In the genomic region with DNA sequence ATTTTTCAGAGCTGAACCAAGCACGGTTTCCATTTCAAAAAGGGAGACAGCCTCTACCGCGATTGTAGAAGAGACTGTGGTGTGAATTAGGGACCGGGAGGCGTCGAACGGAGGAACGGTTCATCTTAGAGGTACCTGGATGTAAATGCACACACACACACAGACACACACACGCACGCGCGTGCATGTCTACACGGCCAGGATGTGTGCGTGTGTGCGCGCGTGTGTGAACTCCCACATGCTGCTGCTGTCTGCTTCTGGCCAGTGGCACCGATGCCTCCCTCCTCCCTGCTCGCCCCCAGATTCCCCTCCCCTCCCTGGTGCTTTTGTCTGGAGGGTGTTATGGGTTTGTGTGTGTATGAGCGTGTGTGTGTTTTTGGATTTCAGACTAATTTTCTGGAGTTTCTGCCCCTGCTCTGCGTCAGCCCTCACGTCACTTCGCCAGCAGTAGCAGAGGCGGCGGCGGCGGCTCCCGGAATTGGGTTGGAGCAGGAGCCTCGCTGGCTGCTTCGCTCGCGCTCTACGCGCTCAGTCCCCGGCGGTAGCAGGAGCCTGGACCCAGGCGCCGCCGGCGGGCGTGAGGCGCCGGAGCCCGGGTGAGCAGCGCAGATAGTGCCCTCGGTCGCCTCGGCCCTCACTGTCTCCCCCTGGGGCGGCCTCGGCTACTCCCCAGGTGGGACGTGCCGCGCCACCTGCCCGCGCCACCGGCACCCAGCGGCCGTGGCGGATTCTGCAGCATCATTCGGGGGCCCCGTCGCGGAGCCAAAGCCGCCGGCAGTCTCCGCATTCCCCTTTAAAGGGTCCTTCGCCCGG, we compare ENCODE assay signal across 8 cellular contexts. TPM values are rescaled to one million over a fixed set of nuclear protein-coding genes. Genes with fewer than 3 reads are reported as not detected.
DNase-seq lines count a peak whose midpoint lies in the region; TF ChIP-seq lines count a peak whose summit lies in the region.

A gene (plus strand): TSS at position 437 of the 813 bp plus-strand sequence. CDS start 1,020 bp downstream, outside the sequence.

- DNase-seq in activated naive CD4-positive, alpha-beta T cell (lab: John Stamatoyannopoulos, UW) = no peak
- DNase-seq in NCI-H526 (lab: John Stamatoyannopoulos, UW) (peak; percentile 28 to 83), chondrocyte (ENCODE audit: low spot score) (peak; percentile 87), kidney tubule cell (ENCODE audit: low spot score) (peak; percentile 55), NCI-H446 treated with DMSO at 0.1 percent for 48 hours (lab: John Stamatoyannopoulos, UW) (no peak), NCI-H1694 (lab: John Stamatoyannopoulos, UW) (no peak)
- DNase-seq in stimulated activated CD8-positive, alpha-beta memory T cell treated with anti-CD3 and anti-CD28 coated beads, Interleukin-4, amount 100 ng/mL, for 48 hours = peak; percentile 35

- H3K4me3 Mint-ChIP-seq in activated naive CD4-positive, alpha-beta T cell treated with anti-CD3 and anti-CD28 coated beads, Interleukin-2, amount 50 U/mL, for 24 hours = peak within 1 kb of the TSS; percentile 24
- peak within 1 kb of the TSS; percentile 92 for H3K4me3 Mint-ChIP-seq in chondrocyte (ENCODE audit: unreplicated experiment)

- peaks cover 4% of the 10 kb centered on the region for H3K4me1 Mint-ChIP-seq in activated naive CD4-positive, alpha-beta T cell treated with anti-CD3 and anti-CD28 coated beads, Interleukin-2, amount 50 U/mL, for 24 hours
- peaks cover 56% of the 10 kb centered on the region for H3K4me1 Mint-ChIP-seq in chondrocyte (ENCODE audit: low read depth)

- H3K36me3 Mint-ChIP-seq in activated naive CD4-positive, alpha-beta T cell treated with anti-CD3 and anti-CD28 coated beads, Interleukin-2, amount 50 U/mL, for 24 hours = no peaks in the 10 kb centered on the region
- peaks cover 2% of the 10 kb centered on the region for H3K36me3 Mint-ChIP-seq in chondrocyte (ENCODE audit: low read depth)

- H3K27me3 Mint-ChIP-seq in activated naive CD4-positive, alpha-beta T cell treated with anti-CD3 and anti-CD28 coated beads, Interleukin-2, amount 50 U/mL, for 24 hours = peaks cover 30% of the 10 kb centered on the region
- peaks cover 13% of the 10 kb centered on the region for H3K27me3 Mint-ChIP-seq in chondrocyte (ENCODE audit: low read depth)

- H3K27ac Mint-ChIP-seq in activated naive CD4-positive, alpha-beta T cell treated with anti-CD3 and anti-CD28 coated beads, Interleukin-2, amount 50 U/mL, for 24 hours = no peak within 1 kb of the TSS
- H3K27ac Mint-ChIP-seq in chondrocyte (ENCODE audit: unreplicated experiment) = peak within 1 kb of the TSS; percentile 88

- peak; percentile 65 for TF ChIP-seq CTCF in chondrocyte (IDR thresholded peaks at IDR 0.05)

- H3K9me3 Mint-ChIP-seq in activated naive CD4-positive, alpha-beta T cell treated with anti-CD3 and anti-CD28 coated beads, Interleukin-2, amount 50 U/mL, for 24 hours = peaks cover 9% of the 10 kb centered on the region
- H3K9me3 Mint-ChIP-seq in chondrocyte (ENCODE audit: low read depth) = peaks cover 11% of the 10 kb centered on the region

RNA-seq across cellular contexts. Expression of the gene that starts here (rescaled TPM):
- total RNA-seq in chondrocyte = 37.6 to 77.6 TPM (median 40.0 TPM) in 3 replicates

Comparison
In these comparisons a context has a peak if more than half of its experiments do, and no peak if none do; other contexts are left out.
1. DNase-seq: peak in NCI-H526 (2 of 2), chondrocyte (single experiment), kidney tubule cell (single experiment) and stimulated activated CD8-positive, alpha-beta memory T cell treated with anti-CD3 and anti-CD28 coated beads, Interleukin-4, amount 100 ng/mL, for 48 hours (single experiment); none in activated naive CD4-positive, alpha-beta T cell (0 of 4), NCI-H446 treated with DMSO at 0.1 percent for 48 hours (single experiment) and NCI-H1694 (single experiment).